In the genomic region with DNA sequence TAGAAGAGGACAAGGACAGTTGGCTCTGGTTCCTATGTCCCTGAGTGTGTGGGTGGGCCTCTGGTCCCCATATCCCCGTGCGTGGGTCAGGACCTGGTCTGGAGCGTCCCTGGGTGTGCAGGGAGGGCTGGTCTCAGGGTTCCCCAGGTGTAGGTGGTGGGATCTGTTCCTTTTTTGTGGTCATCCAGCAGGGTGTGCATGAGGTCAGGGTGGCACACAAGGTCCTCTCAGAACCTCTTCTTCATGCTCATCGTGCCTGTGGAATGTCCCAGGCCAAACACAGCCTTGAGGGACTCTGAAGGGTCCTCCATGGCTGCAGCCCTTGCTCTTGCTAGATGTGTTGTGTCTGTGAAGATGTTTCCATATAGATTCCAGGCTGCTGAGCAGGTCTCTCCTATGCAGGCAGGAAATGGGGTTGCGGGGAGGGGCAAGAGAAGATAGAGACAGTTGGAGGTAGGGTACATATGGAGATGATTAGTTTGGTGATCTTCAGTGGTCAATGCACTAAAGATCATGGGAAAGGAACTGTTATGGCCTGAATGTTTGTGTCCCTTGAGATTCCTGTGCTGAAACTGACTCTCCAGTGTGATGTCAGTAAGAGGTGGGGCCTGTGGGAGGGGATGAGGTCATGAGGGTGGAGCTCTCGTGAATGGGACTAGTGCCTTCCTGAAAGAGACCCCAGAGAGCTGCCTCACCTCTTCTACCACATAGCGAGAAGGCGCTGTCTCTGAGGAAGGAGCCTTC, we compare ENCODE assay signal across 23 cellular contexts. TPM values are rescaled to one million over a fixed set of nuclear protein-coding genes. Genes with fewer than 3 reads are reported as not detected.
"Had no signal": no experiment of that assay in that cellular context is flagged by ENCODE, and none has a peak within 500 bp of the region (broad histone marks: within the 10 kb centered on the region; RNA-seq: fewer than 3 reads in every experiment).

No MANE protein-coding gene starts in this region.

- H3K4me3 ChIP-seq: ascending aorta, esophagus muscularis mucosa, prostate gland, right atrium auricular region, suprapubic skin, transverse colon, vagina had no signal

- H3K27ac Mint-ChIP-seq: activated naive CD4-positive, alpha-beta T cell treated with anti-CD3 and anti-CD28 coated beads, Interleukin-2, amount 50 U/mL, for 24 hours; dendritic cell treated with granulocyte-macrophage colony-stimulating factor and Interleukin-4, amounts not matched to agents 40 ng/mL and 50 ng/mL, for 4 days; stimulated activated naive CD8-positive, alpha-beta T cell treated with anti-CD3 and anti-CD28 coated beads, Interleukin-15, amount 100 ng/mL, for 72 hours had no signal

- H3K4me3 Mint-ChIP-seq: activated naive CD4-positive, alpha-beta T cell treated with anti-CD3 and anti-CD28 coated beads, Interleukin-2, amount 50 U/mL, for 24 hours; dendritic cell treated with granulocyte-macrophage colony-stimulating factor and Interleukin-4, amounts not matched to agents 40 ng/mL and 50 ng/mL, for 4 days; stimulated activated naive CD8-positive, alpha-beta T cell treated with anti-CD3 and anti-CD28 coated beads, Interleukin-15, amount 100 ng/mL, for 72 hours had no signal

- H3K9me3 Mint-ChIP-seq: activated naive CD4-positive, alpha-beta T cell treated with anti-CD3 and anti-CD28 coated beads, Interleukin-2, amount 50 U/mL, for 24 hours; stimulated activated naive CD8-positive, alpha-beta T cell treated with anti-CD3 and anti-CD28 coated beads, Interleukin-15, amount 100 ng/mL, for 72 hours had no signal

- H3K36me3 Mint-ChIP-seq: activated naive CD4-positive, alpha-beta T cell treated with anti-CD3 and anti-CD28 coated beads, Interleukin-2, amount 50 U/mL, for 24 hours had no signal

- H3K36me3 ChIP-seq: ascending aorta, esophagus muscularis mucosa, prostate gland, right atrium auricular region, suprapubic skin, transverse colon, vagina had no signal

- H3K9me3 ChIP-seq: ascending aorta, prostate gland, right atrium auricular region, suprapubic skin, transverse colon, vagina had no signal

- H3K27ac ChIP-seq: ascending aorta, esophagus muscularis mucosa, prostate gland, right atrium auricular region, suprapubic skin, transverse colon, vagina had no signal

- H3K27me3 ChIP-seq: ascending aorta, esophagus muscularis mucosa, right atrium auricular region, suprapubic skin, transverse colon, vagina had no signal

- ATAC-seq: left lobe of liver; stimulated activated naive CD8-positive, alpha-beta T cell treated with anti-CD3 and anti-CD28 coated beads, Interleukin-15, amount 100 ng/mL, for 72 hours had no signal

- DNase-seq: activated CD4-positive, alpha-beta T cell treated with anti-CD3 and anti-CD28 coated beads, Interleukin-2, amount 50 U/mL, for 1 hour; activated CD4-positive, CD25-positive, alpha-beta regulatory T cell treated with anti-CD3 and anti-CD28 coated beads, Interleukin-2, amount 50 U/mL, for 72 hours; activated CD8-positive, alpha-beta memory T cell treated with anti-CD3 and anti-CD28 coated beads for 24 hours; activated CD8-positive, alpha-beta memory T cell treated with anti-CD3 and anti-CD28 coated beads, Interleukin-2, amount 50 U/mL, for 48 hours; activated effector memory CD4-positive, alpha-beta T cell treated with anti-CD3 and anti-CD28 coated beads, Interleukin-2, amount 50 U/mL, for 16 hours; activated T-cell treated with anti-CD3 and anti-CD28 coated beads, Interleukin-2, amount 50 U/mL, for 48 hours; effector CD8-positive, alpha-beta T cell; foreskin melanocyte; hypothalamus; stimulated activated CD4-positive, alpha-beta T cell treated with anti-CD3 and anti-CD28 coated beads, Interleukin-2, amount 100 ng/mL, for 24 hours; stimulated activated naive CD8-positive, alpha-beta T cell treated with anti-CD3 and anti-CD28 coated beads, Interleukin-15, amount 100 ng/mL, for 72 hours; T-helper 1 cell; T-helper 9 cell had no signal

- H3K27me3 Mint-ChIP-seq: activated naive CD4-positive, alpha-beta T cell treated with anti-CD3 and anti-CD28 coated beads, Interleukin-2, amount 50 U/mL, for 24 hours had no signal

RNA-seq across cellular contexts. Expression of a gene that starts 53.1 kb away (rescaled TPM):
- total RNA-seq: ascending aorta, left lobe of liver, right atrium auricular region, transverse colon had no signal
